ENCODE assay signal across 1 cellular context in genomic region chr7:100132697-100133137, GRCh38.
A peak's percentile ranks its signal among the peaks of the same experiment; 100 is the strongest.
TF ChIP-seq lines count a peak whose summit lies in the region.

No MANE protein-coding gene starts in this region.

TF ChIP-seq in IMR-90, 13 proteins besides CTCF, POLR2A, EP300 and RAD21:
- TF ChIP-seq FOS (IDR thresholded peaks at IDR 0.05; ENCODE audit: low read depth, low read length) = no peak
- peak; percentile 93 for TF ChIP-seq SMC3 (IDR thresholded peaks at IDR 0.05; ENCODE audit: low read depth, low read length)
